In genomic region chr3:129114455-129114854, GRCh38 we compare ENCODE assay signal across 1 cellular context.
TF ChIP-seq lines count a peak whose summit lies in the region.

No MANE protein-coding gene starts in this region.

TF ChIP-seq in H1, 55 proteins besides CTCF, POLR2A, EP300 and RAD21:
- TF ChIP-seq CREB1 (IDR thresholded peaks at IDR 0.05), result no peak
- 0 out of 2 replicates have a peak, but pooled peaks have one; percentile 56 for TF ChIP-seq E2F6 (IDR thresholded peaks at IDR 0.05)
- TF ChIP-seq MAX (IDR thresholded peaks at IDR 0.05), result peak; percentile 41; the same call in 1 of the 2 replicates
- no peak for TF ChIP-seq KDM4A (IDR thresholded peaks at IDR 0.05; ENCODE audit: low read depth, low read length, severe bottlenecking)
- no peak for TF ChIP-seq TCF12 (IDR thresholded peaks at IDR 0.05; ENCODE audit: low read depth, low read length)
- TF ChIP-seq, protein P1, sequence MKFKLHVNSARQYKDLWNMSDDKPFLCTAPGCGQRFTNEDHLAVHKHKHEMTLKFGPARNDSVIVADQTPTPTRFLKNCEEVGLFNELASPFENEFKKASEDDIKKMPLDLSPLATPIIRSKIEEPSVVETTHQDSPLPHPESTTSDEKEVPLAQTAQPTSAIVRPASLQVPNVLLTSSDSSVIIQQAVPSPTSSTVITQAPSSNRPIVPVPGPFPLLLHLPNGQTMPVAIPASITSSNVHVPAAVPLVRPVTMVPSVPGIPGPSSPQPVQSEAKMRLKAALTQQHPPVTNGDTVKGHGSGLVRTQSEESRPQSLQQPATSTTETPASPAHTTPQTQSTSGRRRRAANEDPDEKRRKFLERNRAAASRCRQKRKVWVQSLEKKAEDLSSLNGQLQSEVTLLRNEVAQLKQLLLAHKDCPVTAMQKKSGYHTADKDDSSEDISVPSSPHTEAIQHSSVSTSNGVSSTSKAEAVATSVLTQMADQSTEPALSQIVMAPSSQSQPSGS (IDR thresholded peaks at IDR 0.05; ENCODE audit: low read length), result no peak
- TF ChIP-seq, protein P2, sequence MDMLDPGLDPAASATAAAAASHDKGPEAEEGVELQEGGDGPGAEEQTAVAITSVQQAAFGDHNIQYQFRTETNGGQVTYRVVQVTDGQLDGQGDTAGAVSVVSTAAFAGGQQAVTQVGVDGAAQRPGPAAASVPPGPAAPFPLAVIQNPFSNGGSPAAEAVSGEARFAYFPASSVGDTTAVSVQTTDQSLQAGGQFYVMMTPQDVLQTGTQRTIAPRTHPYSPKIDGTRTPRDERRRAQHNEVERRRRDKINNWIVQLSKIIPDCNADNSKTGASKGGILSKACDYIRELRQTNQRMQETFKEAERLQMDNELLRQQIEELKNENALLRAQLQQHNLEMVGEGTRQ (IDR thresholded peaks at IDR 0.05; ENCODE audit: low read length), result no peak
- TF ChIP-seq HDAC6 (IDR thresholded peaks at IDR 0.05; ENCODE audit: low read depth, low read length), result no peak
- TF ChIP-seq NANOG (IDR thresholded peaks at IDR 0.05; ENCODE audit: insufficient read depth, low read depth, low read length, poor library complexity, severe bottlenecking), result no peak
- no peak for TF ChIP-seq SUZ12 (IDR thresholded peaks at IDR 0.05; ENCODE audit: low read length)
- TF ChIP-seq JUN (IDR thresholded peaks at IDR 0.05; ENCODE audit: low read depth, low read length), result no peak
